Comparison of ENCODE assay signal across 29 cellular contexts in genomic region chr2:197964720-197965119, GRCh38.
"Had no signal": no experiment of that assay in that cellular context is flagged by ENCODE, and none has a peak within 500 bp of the region (broad histone marks: within the 10 kb centered on the region; RNA-seq: fewer than 3 reads in every experiment).

No MANE protein-coding gene starts in this region.

- H3K27me3 Mint-ChIP-seq: dendritic cell treated with granulocyte-macrophage colony-stimulating factor and Interleukin-4, amounts not matched to agents 40 ng/mL and 50 ng/mL, for 4 days; effector memory CD8-positive, alpha-beta T cell had no signal

- ATAC-seq: effector memory CD8-positive, alpha-beta T cell; esophagus mucosa; foreskin keratinocyte; gastrocnemius medialis; gastroesophageal sphincter; heart left ventricle; heart right ventricle had no signal

- H3K27me3 ChIP-seq: colonic mucosa, dorsolateral prefrontal cortex, esophagus muscularis mucosa, esophagus squamous epithelium, foreskin keratinocyte, gastrocnemius medialis, gastroesophageal sphincter, heart left ventricle, heart right ventricle, hepatocyte had no signal

- H3K4me3 ChIP-seq: colonic mucosa, coronary artery, dorsolateral prefrontal cortex, esophagus muscularis mucosa, esophagus squamous epithelium, gastrocnemius medialis, gastroesophageal sphincter, heart left ventricle, heart right ventricle, hepatocyte had no signal

- H3K79me2 ChIP-seq: hepatocyte had no signal

- H2AFZ ChIP-seq: hepatocyte had no signal

- H3K4me1 ChIP-seq: colonic mucosa, esophagus squamous epithelium, foreskin keratinocyte had no signal

- H3K4me3 Mint-ChIP-seq: dendritic cell treated with granulocyte-macrophage colony-stimulating factor and Interleukin-4, amounts not matched to agents 40 ng/mL and 50 ng/mL, for 4 days; effector memory CD8-positive, alpha-beta T cell; endodermal cell had no signal

- FAIRE-seq: colon, endometrium, endothelial cell of umbilical vein had no signal

- DNase-seq: colonic mucosa; cortex of kidney; dermis blood vessel endothelial cell; dorsolateral prefrontal cortex; effector CD4-positive, alpha-beta T cell; effector CD8-positive, alpha-beta T cell; effector memory CD4-positive, alpha-beta T cell; effector memory CD8-positive, alpha-beta T cell; endodermal cell; erythroblast; esophagus squamous epithelium; foreskin fibroblast; foreskin keratinocyte; foreskin melanocyte; gastrocnemius medialis; glutamatergic neuron; head of caudate nucleus; heart left ventricle; heart right ventricle had no signal

- H3K36me3 ChIP-seq: colonic mucosa, esophagus muscularis mucosa, esophagus squamous epithelium, gastrocnemius medialis, gastroesophageal sphincter, heart left ventricle, heart right ventricle had no signal

- H3K27ac Mint-ChIP-seq: dendritic cell treated with granulocyte-macrophage colony-stimulating factor and Interleukin-4, amounts not matched to agents 40 ng/mL and 50 ng/mL, for 4 days; effector memory CD8-positive, alpha-beta T cell; endodermal cell had no signal

- H3K27ac ChIP-seq: colonic mucosa, coronary artery, dorsolateral prefrontal cortex, epithelial cell of prostate, esophagus muscularis mucosa, esophagus squamous epithelium, foreskin keratinocyte, gastrocnemius medialis, gastroesophageal sphincter, heart left ventricle, heart right ventricle, hepatocyte had no signal

- H3K4me2 ChIP-seq: hepatocyte had no signal
